ENCODE assay signal across 1 cellular context in the genomic region with DNA sequence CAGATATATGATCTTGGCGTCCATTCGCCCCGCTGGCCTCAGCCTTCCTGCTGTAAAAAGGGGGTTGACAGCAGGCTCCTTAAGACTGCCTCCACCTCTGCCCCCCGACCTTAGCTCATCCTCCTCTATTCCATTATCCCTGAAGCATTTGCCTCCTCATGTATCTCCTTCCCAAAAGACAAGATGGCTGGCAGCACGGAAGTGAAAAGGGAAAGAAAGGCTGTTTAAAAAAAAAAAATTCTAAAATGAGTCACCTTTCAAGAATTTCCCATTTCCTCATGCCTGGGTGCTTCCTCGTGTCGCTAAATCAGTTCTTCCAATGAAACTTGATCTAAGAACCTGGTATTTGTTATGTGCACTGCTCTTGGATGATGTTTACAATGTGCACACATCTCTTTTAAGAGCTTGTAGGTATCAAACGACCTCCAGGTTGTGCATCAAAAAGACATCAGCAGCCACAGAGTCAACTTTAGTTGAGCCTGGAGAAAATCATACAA.
A peak's percentile ranks its signal among the peaks of the same experiment; 100 is the strongest.
TF ChIP-seq lines count a peak whose summit lies in the region.

No MANE protein-coding gene starts in this region.

TF ChIP-seq in SK-N-SH treated with all-trans-retinoic acid at 6 μM for 48 hours, 23 proteins besides CTCF, POLR2A, EP300 and RAD21 (continued from another document):
- TF ChIP-seq, protein P1, sequence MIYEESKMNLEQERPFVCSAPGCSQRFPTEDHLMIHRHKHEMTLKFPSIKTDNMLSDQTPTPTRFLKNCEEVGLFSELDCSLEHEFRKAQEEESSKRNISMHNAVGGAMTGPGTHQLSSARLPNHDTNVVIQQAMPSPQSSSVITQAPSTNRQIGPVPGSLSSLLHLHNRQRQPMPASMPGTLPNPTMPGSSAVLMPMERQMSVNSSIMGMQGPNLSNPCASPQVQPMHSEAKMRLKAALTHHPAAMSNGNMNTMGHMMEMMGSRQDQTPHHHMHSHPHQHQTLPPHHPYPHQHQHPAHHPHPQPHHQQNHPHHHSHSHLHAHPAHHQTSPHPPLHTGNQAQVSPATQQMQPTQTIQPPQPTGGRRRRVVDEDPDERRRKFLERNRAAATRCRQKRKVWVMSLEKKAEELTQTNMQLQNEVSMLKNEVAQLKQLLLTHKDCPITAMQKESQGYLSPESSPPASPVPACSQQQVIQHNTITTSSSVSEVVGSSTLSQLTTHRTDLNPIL (CRISPR knock-in tag; IDR thresholded peaks at IDR 0.05; ENCODE audit: low read depth), result no peak
- TF ChIP-seq RARB (CRISPR knock-in tag; IDR thresholded peaks at IDR 0.05) (no peak), ZC3H10 (CRISPR knock-in tag; IDR thresholded peaks at IDR 0.05) (no peak), PPARA (CRISPR knock-in tag; IDR thresholded peaks at IDR 0.05; ENCODE audit: borderline replicate concordance) (no peak), CSDC2 (CRISPR knock-in tag; IDR thresholded peaks at IDR 0.05) (peak; percentile 95), GLIS3 (CRISPR knock-in tag; IDR thresholded peaks at IDR 0.05) (0 out of 2 replicates have a peak, but pooled peaks have one; percentile 24), ISL1 (CRISPR knock-in tag; IDR thresholded peaks at IDR 0.05) (no peak), TCF4 (CRISPR knock-in tag; IDR thresholded peaks at IDR 0.05; ENCODE audit: borderline replicate concordance) (no peak)
TF ChIP-seq in SK-N-SH treated with all-trans-retinoic acid at 6 μM for 48 hours: peak in this region for 6.
